19 cellular contexts compared by ENCODE assay signal in genomic region chr6:119162134-119162761, GRCh38.
DNase-seq lines count a peak whose midpoint lies in the region; ATAC-seq and FAIRE-seq lines count a peak whose summit lies in the region.
"Had no signal": no experiment of that assay in that cellular context is flagged by ENCODE, and none has a peak within 500 bp of the region (broad histone marks: within the 10 kb centered on the region; RNA-seq: fewer than 3 reads in every experiment).

No MANE protein-coding gene starts in this region.

- ATAC-seq in GM19463 (IDR thresholded peaks at IDR 0.05; ENCODE audit: unreplicated experiment) (peak; percentile 66), HG02798 (IDR thresholded peaks at IDR 0.05; ENCODE audit: poor library complexity, unreplicated experiment) (peak; percentile 65), HG03558 (IDR thresholded peaks at IDR 0.05; ENCODE audit: extremely low read depth, unreplicated experiment) (peak; percentile 61)
- ATAC-seq: activated CD4-positive, CD25-positive, alpha-beta regulatory T cell treated with anti-CD3 and anti-CD28 coated beads, Interleukin-2, amount 50 U/mL, for 24 hours; HCT116; HepG2; PC-3; stimulated activated memory B cell treated with anti-CD40 and anti-IgM and Interleukin-4, amounts not matched to agents 10 μg/mL and 1 μg/mL and 100 μg/mL, for 72 hours; T-cell had no signal

- FAIRE-seq in GM18507 (lab: Jason Lieb, UNC): peak; percentile 41
- FAIRE-seq: HepG2 had no signal

- DNase-seq in GM18507 (ENCODE audit: extremely low spot score, insufficient read length, low read depth) (no peak), SW480 (ENCODE audit: low spot score) (no peak), activated T-cell treated with anti-CD3 and anti-CD28 coated beads for 4 hours (no peak)
- DNase-seq in activated T-cell treated with anti-CD3 and anti-CD28 coated beads, Interleukin-2, amount 50 U/mL, for 48 hours: no peak
- DNase-seq in central memory CD4-positive, alpha-beta T cell: no peak
- DNase-seq: foreskin melanocyte; islet precursor cell; NCI-H2227 treated with DMSO at 0.1 percent for 48 hours; PC-3; retina; stimulated activated CD4-positive, alpha-beta T cell treated with anti-CD3 and anti-CD28 coated beads, Interleukin-2, amount 100 ng/mL, for 48 hours; T-cell had no signal
